28 cellular contexts compared by ENCODE assay signal in genomic region chr14:100981808-100982207, GRCh38.
DNase-seq lines count a peak whose midpoint lies in the region; ATAC-seq and TF ChIP-seq lines count a peak whose summit lies in the region.
"Had no signal": no experiment of that assay in that cellular context is flagged by ENCODE, and none has a peak within 500 bp of the region (broad histone marks: within the 10 kb centered on the region; RNA-seq: fewer than 3 reads in every experiment).

No MANE protein-coding gene starts in this region.

- ATAC-seq in HCT116 (peak; percentile 74), HG03460 (IDR thresholded peaks at IDR 0.05; ENCODE audit: unreplicated experiment) (no peak)
- ATAC-seq: activated CD4-positive, alpha-beta T cell treated with anti-CD3 and anti-CD28 coated beads for 36 hours; activated CD8-positive, alpha-beta T cell treated with anti-CD3 and anti-CD28 coated beads, Interleukin-2, amount 10 ng/mL, durations not matched to agents 7 days and 5 days; body of pancreas; natural killer cell; upper lobe of right lung had no signal

- POLR2A ChIA-PET in HCT116 (lab: Charles Lee), result no interaction called here

- H3K4me3 ChIP-seq in HCT116 (replicated peaks in 1 of 2; ENCODE audit: low read depth in 1 of 2, low read length in 2 of 2) (peak overlapping the region in 1 of 2 experiments; percentile 36; a peak in 2 of 4 replicates), fibroblast of mammary gland (ENCODE audit: control insufficient read depth, low read depth, low read length) (no peak overlapping the region)
- H3K4me3 ChIP-seq: body of pancreas, SK-N-MC, suprapubic skin, upper lobe of right lung had no signal

- H3K36me3 ChIP-seq in HCT116 (ENCODE audit: control insufficient read depth in 1 of 2, insufficient read depth in 2 of 2, low read length in 2 of 2), result no peaks in the 10 kb centered on the region
- H3K36me3 ChIP-seq: suprapubic skin, upper lobe of right lung had no signal

- no peaks in the 10 kb centered on the region for H3K79me2 ChIP-seq in HCT116 (ENCODE audit: insufficient read depth, low read length)

- H3K27ac ChIP-seq in HCT116 (ENCODE audit: low read depth, low read length), result no peak overlapping the region
- H3K27ac ChIP-seq: body of pancreas, KMS-11, RWPE1, SK-N-MC, suprapubic skin, upper lobe of right lung had no signal

- RAD21 ChIA-PET in HCT116 (lab: Charles Lee; ENCODE audit: low non-redundant PET in 1 of 2, low total read pairs in 2 of 2, uncharacterized antibody in 2 of 2, unreplicated experiment in 2 of 2), result no interaction called here

- no peaks in the 10 kb centered on the region for H3K9me2 ChIP-seq in HCT116 (ENCODE audit: insufficient read depth)

- H3K27me3 ChIP-seq in HCT116 (ENCODE audit: insufficient read depth, low read length), result no peaks in the 10 kb centered on the region
- H3K27me3 ChIP-seq: body of pancreas, suprapubic skin had no signal

- intact Hi-C loops in HCT116 (cut with micrococcal nuclease), result no loop called here

- no peak for TF ChIP-seq POLR2A in HCT116 (IDR thresholded peaks at IDR 0.05; ENCODE audit: borderline replicate concordance, extremely low read depth, insufficient read depth, insufficient read length)

- peak overlapping the region; percentile 97 for H2AFZ ChIP-seq in HCT116 (ENCODE audit: low read depth, low read length, poor library complexity, severe bottlenecking)

- H4K20me1 ChIP-seq in HCT116 (ENCODE audit: insufficient read depth), result no peaks in the 10 kb centered on the region

- in situ Hi-C loops in SK-MEL-5 (cut with HindIII; ENCODE audit: low pct_unique_long_range_greater_than_20kb, low sequenced_read_pairs), result no loop called here

- H3K9me3 ChIP-seq in HCT116 (ENCODE audit: control insufficient read depth in 1 of 2, insufficient read depth in 1 of 2, low read depth in 1 of 2, low read length in 2 of 2), result no peaks in the 10 kb centered on the region
- H3K9me3 ChIP-seq: body of pancreas, suprapubic skin, upper lobe of right lung had no signal

- BruUV-seq in HCT116 (replicated peaks; lab: Mats Ljungman, UMichigan), result no TSS peak

- H3K9ac ChIP-seq in HCT116 (ENCODE audit: low read length), result no peak overlapping the region
- H3K9ac ChIP-seq: KMS-11 had no signal

- peak overlapping the region; percentile 72 for H3K4me2 ChIP-seq in HCT116 (ENCODE audit: low read length)
- H3K4me2 ChIP-seq: KMS-11 had no signal

- CTCF ChIA-PET in HCT116 (lab: Charles Lee), result no interaction called here

- peaks cover 0 to 46% of the 10 kb centered on the region in 2 experiments; a peak in 2 of 4 replicates for H3K4me1 ChIP-seq in HCT116 (ENCODE audit: control insufficient read depth in 1 of 2, insufficient read depth in 2 of 2, low read length in 2 of 2)
- H3K4me1 ChIP-seq: body of pancreas, suprapubic skin, upper lobe of right lung had no signal

- TF ChIP-seq CTCF in HCT116 (IDR thresholded peaks at IDR 0.05 in 2 of 3, conservative IDR thresholded peaks at IDR 0.05 in 1 of 3; ENCODE audit: borderline replicate concordance in 1 of 3, insufficient read depth in 1 of 3, low read depth in 2 of 3, low read length in 2 of 3) (no peak), fibroblast of mammary gland (conservative IDR thresholded peaks at IDR 0.05; ENCODE audit: control insufficient read depth, insufficient read depth, low read depth, low read length) (no peak)

- peak; percentile 16; the same call in 1 of the 2 replicates for TF ChIP-seq RAD21 in HCT116 (IDR thresholded peaks at IDR 0.05; ENCODE audit: low read depth)

- DNase-seq in HCT116 (ENCODE audit: low read depth, low spot score) (peak; percentile 35), SK-MEL-5 (ENCODE audit: low read depth, low spot score) (peak; percentile 16), fibroblast of mammary gland (ENCODE audit: low read depth) (peak; percentile 65), AML-193 (lab: John Stamatoyannopoulos, UW) (no peak), D341Med (ENCODE audit: low spot score) (no peak)
- no peak for DNase-seq in stimulated activated CD8-positive, alpha-beta memory T cell treated with anti-CD3 and anti-CD28 coated beads, Interleukin-4, amount 100 ng/mL, for 48 hours
- DNase-seq: activated CD4-positive, alpha-beta T cell treated with anti-CD3 and anti-CD28 coated beads for 36 hours; activated CD8-positive, alpha-beta T cell treated with anti-CD3 and anti-CD28 coated beads, Interleukin-2, amount 10 ng/mL, durations not matched to agents 7 days and 5 days; activated naive CD8-positive, alpha-beta T cell treated with anti-CD3 and anti-CD28 coated beads for 36 hours; activated T-cell treated with anti-CD3 and anti-CD28 coated beads for 4 hours; body of pancreas; CD4-positive, CD25-positive, alpha-beta regulatory T cell; DMS 273 treated with DMSO at 0.1 percent for 48 hours; glutamatergic neuron; H9; natural killer cell; NCI-H1417 treated with DMSO at 0.1 percent for 48 hours; NCI-H2081 treated with DMSO at 0.1 percent for 48 hours; NCI-H226; stimulated activated CD4-positive, alpha-beta T cell treated with anti-CD3 and anti-CD28 coated beads, Interleukin-4, amount 100 ng/mL, for 4 hours; stimulated activated naive CD4-positive, alpha-beta T cell; T-helper 2 cell; upper lobe of right lung had no signal

TF ChIP-seq in HCT116, 20 proteins besides CTCF, POLR2A, EP300 and RAD21:
- no peak for TF ChIP-seq ZBTB33 (IDR thresholded peaks at IDR 0.05; ENCODE audit: extremely low read depth, insufficient replicate concordance, low read length)
- TF ChIP-seq, protein P1, sequence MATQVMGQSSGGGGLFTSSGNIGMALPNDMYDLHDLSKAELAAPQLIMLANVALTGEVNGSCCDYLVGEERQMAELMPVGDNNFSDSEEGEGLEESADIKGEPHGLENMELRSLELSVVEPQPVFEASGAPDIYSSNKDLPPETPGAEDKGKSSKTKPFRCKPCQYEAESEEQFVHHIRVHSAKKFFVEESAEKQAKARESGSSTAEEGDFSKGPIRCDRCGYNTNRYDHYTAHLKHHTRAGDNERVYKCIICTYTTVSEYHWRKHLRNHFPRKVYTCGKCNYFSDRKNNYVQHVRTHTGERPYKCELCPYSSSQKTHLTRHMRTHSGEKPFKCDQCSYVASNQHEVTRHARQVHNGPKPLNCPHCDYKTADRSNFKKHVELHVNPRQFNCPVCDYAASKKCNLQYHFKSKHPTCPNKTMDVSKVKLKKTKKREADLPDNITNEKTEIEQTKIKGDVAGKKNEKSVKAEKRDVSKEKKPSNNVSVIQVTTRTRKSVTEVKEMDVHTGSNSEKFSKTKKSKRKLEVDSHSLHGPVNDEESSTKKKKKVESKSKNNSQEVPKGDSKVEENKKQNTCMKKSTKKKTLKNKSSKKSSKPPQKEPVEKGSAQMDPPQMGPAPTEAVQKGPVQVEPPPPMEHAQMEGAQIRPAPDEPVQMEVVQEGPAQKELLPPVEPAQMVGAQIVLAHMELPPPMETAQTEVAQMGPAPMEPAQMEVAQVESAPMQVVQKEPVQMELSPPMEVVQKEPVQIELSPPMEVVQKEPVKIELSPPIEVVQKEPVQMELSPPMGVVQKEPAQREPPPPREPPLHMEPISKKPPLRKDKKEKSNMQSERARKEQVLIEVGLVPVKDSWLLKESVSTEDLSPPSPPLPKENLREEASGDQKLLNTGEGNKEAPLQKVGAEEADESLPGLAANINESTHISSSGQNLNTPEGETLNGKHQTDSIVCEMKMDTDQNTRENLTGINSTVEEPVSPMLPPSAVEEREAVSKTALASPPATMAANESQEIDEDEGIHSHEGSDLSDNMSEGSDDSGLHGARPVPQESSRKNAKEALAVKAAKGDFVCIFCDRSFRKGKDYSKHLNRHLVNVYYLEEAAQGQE (IDR thresholded peaks at IDR 0.05; ENCODE audit: low read depth), result no peak
- TF ChIP-seq FOSL1 (IDR thresholded peaks at IDR 0.05; ENCODE audit: low read depth), result peak; percentile 73
- no peak for TF ChIP-seq SIN3A (IDR thresholded peaks at IDR 0.05; ENCODE audit: low read depth)
- TF ChIP-seq EGR1 (IDR thresholded peaks at IDR 0.05; ENCODE audit: low read depth), result no peak
- no peak for TF ChIP-seq ELF1 (IDR thresholded peaks at IDR 0.05; ENCODE audit: borderline replicate concordance, low read depth)
- TF ChIP-seq EZH2 (IDR thresholded peaks at IDR 0.05), result no peak
- TF ChIP-seq CBX3 (IDR thresholded peaks at IDR 0.05; ENCODE audit: low read depth), result no peak
- peak; percentile 49 for TF ChIP-seq JUND (IDR thresholded peaks at IDR 0.05)

Comparison
In these comparisons a context has a peak if more than half of its experiments do, and no peak if none do; other contexts are left out.
1. DNase-seq: peak in HCT116 (single experiment), SK-MEL-5 (single experiment) and fibroblast of mammary gland (single experiment); none in stimulated activated CD8-positive, alpha-beta memory T cell treated with anti-CD3 and anti-CD28 coated beads, Interleukin-4, amount 100 ng/mL, for 48 hours (single experiment), AML-193 (0 of 2) and D341Med (single experiment).